ENCODE assay signal across 8 cellular contexts in the genomic region with DNA sequence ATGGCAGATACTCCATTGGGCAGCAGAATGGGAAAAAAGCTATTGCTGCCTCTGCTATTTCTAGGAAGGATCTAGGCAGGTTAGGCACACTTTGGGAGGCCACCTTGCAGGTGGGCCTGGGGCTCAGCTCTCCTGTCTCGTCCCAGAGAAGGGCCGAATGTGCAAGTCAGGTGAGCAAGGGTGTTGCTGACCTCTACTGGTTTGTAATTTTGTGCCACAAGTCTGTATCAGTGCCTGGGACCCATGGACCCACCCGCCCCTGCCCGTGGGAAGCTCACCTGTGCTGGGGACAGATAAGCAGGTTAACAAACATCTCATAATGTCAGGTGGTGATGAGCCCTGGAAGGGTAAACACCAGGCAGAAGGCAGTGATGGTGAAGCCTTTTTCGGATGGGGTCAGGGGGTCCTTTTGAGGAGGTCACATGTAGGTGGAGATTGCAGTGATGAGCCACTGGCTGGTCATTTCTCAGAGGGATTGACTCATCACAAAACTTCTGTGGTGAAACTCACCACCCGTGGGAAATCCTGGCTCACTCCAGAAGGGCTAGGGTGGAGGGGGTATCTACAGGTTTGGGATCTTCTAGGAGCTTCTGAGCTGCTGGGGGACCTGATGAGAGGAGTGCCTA.
DNase-seq lines count a peak whose midpoint lies in the region; ATAC-seq and TF ChIP-seq lines count a peak whose summit lies in the region.

No MANE protein-coding gene starts in this region.

- POLR2A ChIA-PET in PC-3 (lab: Charles Lee; ENCODE audit: unreplicated experiment) = no interaction called here

- no peaks in the 10 kb centered on the region for H3K9me2 ChIP-seq in PC-3 (replicated peaks; ENCODE audit: low read length)

- 0 out of 2 replicates have a peak, but pooled peaks have one; percentile 23 for TF ChIP-seq CTCF in PC-3 (conservative IDR thresholded peaks at IDR 0.05; ENCODE audit: low read depth, low read length)
- peak; percentile 50 for TF ChIP-seq CTCF in foreskin keratinocyte (conservative IDR thresholded peaks at IDR 0.05)

- H4K20me1 ChIP-seq in PC-3 (ENCODE audit: low read length) = no peaks in the 10 kb centered on the region

- peak overlapping the region; percentile 50 for H3K4me2 ChIP-seq in PC-3 (ENCODE audit: low read length)

- intact Hi-C loops in PC-3 (cut with micrococcal nuclease) = loop anchor here (1.0 to 5.0 kb wide), 5 partner anchors 53 to 596 kb away; partner anchors contain the start of genes KLF13 and MTMR10

- peak overlapping the region; percentile 24 for H3K9ac ChIP-seq in PC-3 (ENCODE audit: low read length)

- peak; percentile 10 for DNase-seq in COLO668 (lab: John Stamatoyannopoulos, UW; ENCODE audit: unreplicated experiment)
- DNase-seq in PC-3 = peak; percentile 27
- peak in 1 of 2 donors; percentile 27 for DNase-seq in foreskin keratinocyte
- DNase-seq in NK-92 (lab: John Stamatoyannopoulos, UW; ENCODE audit: unreplicated experiment) = no peak
- no peak for DNase-seq in 8988T
- DNase-seq in NCI-H526 treated with DMSO at 0.1 percent for 48 hours (lab: John Stamatoyannopoulos, UW) = no peak

- no peak overlapping the region for H2AFZ ChIP-seq in PC-3 (ENCODE audit: low read length)

- no peaks in the 10 kb centered on the region for H3F3A ChIP-seq in PC-3 (ENCODE audit: low read length, unreplicated experiment)

- H3K4me1 ChIP-seq in PC-3 (ENCODE audit: insufficient read depth, low read length) = peaks cover 24% of the 10 kb centered on the region
- peaks cover 8% of the 10 kb centered on the region for H3K4me1 ChIP-seq in foreskin keratinocyte

- H3K27me3 ChIP-seq in PC-3 (ENCODE audit: low read length) = no peaks in the 10 kb centered on the region
- H3K27me3 ChIP-seq in foreskin keratinocyte = peaks cover 11% of the 10 kb centered on the region

- no peak overlapping the region for H3K4me3 ChIP-seq in PC-3 (ENCODE audit: low read length)

- 0 out of 2 replicates have a peak, but pooled peaks cover 7% of the 10 kb centered on the region for H3K9me3 ChIP-seq in PC-3 (ENCODE audit: low read length)

- no peaks in the 10 kb centered on the region for H3K36me3 ChIP-seq in PC-3 (ENCODE audit: low read depth, low read length)

- no TSS peak for BruUV-seq in PC-3 (replicated peaks; lab: Mats Ljungman, UMichigan)

- ATAC-seq in GM19463 (IDR thresholded peaks at IDR 0.05; ENCODE audit: unreplicated experiment) (peak; percentile 44), PC-3 (no peak; the same call in 1 of the 2 replicates), foreskin keratinocyte (peak; percentile 7), GM21717 (IDR thresholded peaks at IDR 0.05; ENCODE audit: unreplicated experiment) (no peak)

- peak overlapping the region; percentile 67 for H3K27ac ChIP-seq in PC-3 (ENCODE audit: low read length)
- peak overlapping the region; percentile 66 for H3K27ac ChIP-seq in foreskin keratinocyte

- H3K79me2 ChIP-seq in PC-3 (ENCODE audit: low read length) = no peaks in the 10 kb centered on the region

- CTCF ChIA-PET in PC-3 (lab: Charles Lee) = interaction anchor here (0.6 to 2.1 kb wide), 6 partner anchors 48 to 594 kb away, joined by 3 to 10 read pairs (median 6); no protein-coding TSS in a partner anchor

Comparison
In these comparisons a context has a peak if more than half of its experiments do, and no peak if none do; other contexts are left out.
1. DNase-seq: peak in COLO668 (single experiment) and PC-3 (single experiment); none in NK-92 (single experiment), 8988T (single experiment) and NCI-H526 treated with DMSO at 0.1 percent for 48 hours (single experiment).
2. ATAC-seq: peak in GM19463 (single experiment) and foreskin keratinocyte (single experiment); none in PC-3 (single experiment) and GM21717 (single experiment).